In genomic region chr11:41201156-41201555, GRCh38 we compare ENCODE assay signal across 8 cellular contexts.
DNase-seq lines count a peak whose midpoint lies in the region; ATAC-seq and TF ChIP-seq lines count a peak whose summit lies in the region.

No MANE protein-coding gene starts in this region.

- no peak overlapping the region for H2BK120ac ChIP-seq in mesenchymal stem cell (ENCODE audit: low read depth, low read length)

- no peak overlapping the region for H2BK5ac ChIP-seq in mesenchymal stem cell (ENCODE audit: low read depth, low read length, poor library complexity, severe bottlenecking)

- CTCF ChIA-PET in A673 (lab: Charles Lee): interaction anchor here (0.6 to 1.6 kb wide), 10 partner anchors 11 to 1323 kb away, joined by 3 to 10 read pairs (median 6); no protein-coding TSS in a partner anchor

- WGBS in adrenal gland, 4 donors: 2 to 5% (median 4%) methylated on average over 5 of the region's 5 CpGs
- 3% methylated on average over 4 of the region's 5 CpGs for WGBS in mesenchymal stem cell

- H4K91ac ChIP-seq in mesenchymal stem cell (ENCODE audit: low read length): no peak overlapping the region

- H3K4me1 ChIP-seq in A673 (ENCODE audit: insufficient read depth, low read length, poor library complexity, severe bottlenecking) (no peaks in the 10 kb centered on the region), adrenal gland (replicated peaks in 1 of 2) (no peaks in the 10 kb centered on the region), mesenchymal stem cell (ENCODE audit: control insufficient read depth, insufficient read depth, low read depth, low read length) (no peaks in the 10 kb centered on the region)

- TF ChIP-seq POLR2A in adrenal gland (IDR thresholded peaks at IDR 0.05): no peak

- H3K4me2 ChIP-seq in mesenchymal stem cell (ENCODE audit: low read length, poor library complexity, severe bottlenecking): no peak overlapping the region

- H3K14ac ChIP-seq in mesenchymal stem cell (ENCODE audit: low read length in 2 of 2): no peak overlapping the region

- H3K79me1 ChIP-seq in mesenchymal stem cell (replicated peaks; ENCODE audit: low read length, poor library complexity, severe bottlenecking): no peaks in the 10 kb centered on the region

- peak; percentile 86 for DNase-seq in A673 (ENCODE audit: low spot score)
- peak; percentile 29 for DNase-seq in MV-4-11 (lab: John Stamatoyannopoulos, UW)
- DNase-seq in adrenal gland: peak; percentile 23 to 71 (median 52)
- DNase-seq in mesenchymal stem cell: peak; percentile 10
- no peak for DNase-seq in activated CD8-positive, alpha-beta memory T cell treated with anti-CD3 and anti-CD28 coated beads, Interleukin-2, amount 50 U/mL, for 48 hours
- DNase-seq in A172 (ENCODE audit: low spot score): no peak

- TF ChIP-seq CTCF in A673 (conservative IDR thresholded peaks at IDR 0.05; ENCODE audit: low read depth, low read length) (peak; percentile 90), GM12874 (IDR thresholded peaks at IDR 0.05; ENCODE audit: insufficient read depth, low read depth, low read length) (peak; percentile 38; the same call in 1 of the 2 replicates), adrenal gland (IDR thresholded peaks at IDR 0.05) (peak in 5 of 6 experiments; percentile 43 to 52 (median 52))

- no peak overlapping the region for H3K23ac ChIP-seq in mesenchymal stem cell (ENCODE audit: low read length in 2 of 2)

- no peak overlapping the region for H3K4ac ChIP-seq in mesenchymal stem cell (ENCODE audit: low read depth in 1 of 2, low read length in 2 of 2)

- H3K36me3 ChIP-seq in A673 (ENCODE audit: insufficient read depth, low read length, poor library complexity, severe bottlenecking) (no peaks in the 10 kb centered on the region), adrenal gland (replicated peaks in 1 of 2) (no peaks in the 10 kb centered on the region), mesenchymal stem cell (ENCODE audit: control insufficient read depth in 1 of 2, insufficient read depth in 2 of 2, low read depth in 1 of 2, low read length in 2 of 2) (no peaks in the 10 kb centered on the region)

- H3K18ac ChIP-seq in mesenchymal stem cell (ENCODE audit: low read depth in 1 of 2, low read length in 2 of 2): no peak overlapping the region

- H3K27ac ChIP-seq in A673 (ENCODE audit: low read depth, low read length, poor library complexity, severe bottlenecking): no peak overlapping the region
- H3K27ac ChIP-seq in adrenal gland: no peak overlapping the region
- no peak overlapping the region for H3K27ac ChIP-seq in mesenchymal stem cell (ENCODE audit: low read length, poor library complexity, severe bottlenecking)

- no peak overlapping the region for H2BK12ac ChIP-seq in mesenchymal stem cell (ENCODE audit: low read length in 2 of 2)

- H3K9me3 ChIP-seq in A673 (ENCODE audit: low read depth, low read length, poor library complexity, severe bottlenecking) (no peaks in the 10 kb centered on the region), adrenal gland (replicated peaks in 1 of 3) (no peaks in the 10 kb centered on the region), mesenchymal stem cell (ENCODE audit: control insufficient read depth, low read length) (no peaks in the 10 kb centered on the region)

- ATAC-seq in GM21447 (IDR thresholded peaks at IDR 0.05; ENCODE audit: unreplicated experiment): no peak

- no peaks in the 10 kb centered on the region for H3K27me3 ChIP-seq in A673 (replicated peaks; ENCODE audit: insufficient read depth, low read depth, low read length, poor library complexity)
- no peaks in the 10 kb centered on the region for H3K27me3 ChIP-seq in adrenal gland
- H3K27me3 ChIP-seq in mesenchymal stem cell (ENCODE audit: control insufficient read depth in 1 of 2, insufficient read depth in 1 of 2, low read length in 2 of 2): no peaks in the 10 kb centered on the region

- intact Hi-C loops in A673 (cut with micrococcal nuclease; ENCODE audit: unreplicated experiment) (loop anchor here (2.0 to 5.0 kb wide), 4 partner anchors 231 to 1070 kb away; no protein-coding TSS in a partner anchor), adrenal gland (cut with DNase I) (no loop called here)

- H2AK5ac ChIP-seq in mesenchymal stem cell (ENCODE audit: low read length, severe bottlenecking): no peak overlapping the region

- BruUV-seq in A673 (replicated peaks; lab: Mats Ljungman, UMichigan): no TSS peak

- H3K9ac ChIP-seq in mesenchymal stem cell (ENCODE audit: low read length): no peak overlapping the region

- H2AFZ ChIP-seq in mesenchymal stem cell (ENCODE audit: low read depth, low read length): no peak overlapping the region

- POLR2A ChIA-PET in A673 (lab: Charles Lee; ENCODE audit: low non-redundant PET): no interaction called here

- H4K8ac ChIP-seq in mesenchymal stem cell (ENCODE audit: low read length): no peak overlapping the region

- H2BK15ac ChIP-seq in mesenchymal stem cell (ENCODE audit: low read depth, poor library complexity, severe bottlenecking): no peak overlapping the region

- no peak overlapping the region for H3K4me3 ChIP-seq in A673 (ENCODE audit: low read depth, low read length, poor library complexity, severe bottlenecking)
- no peak overlapping the region for H3K4me3 ChIP-seq in adrenal gland
- no peak overlapping the region for H3K4me3 ChIP-seq in mesenchymal stem cell (ENCODE audit: insufficient read depth in 1 of 2, low read depth in 1 of 2, low read length in 2 of 2)

Comparison
In these comparisons a context has a peak if more than half of its experiments do, and no peak if none do; other contexts are left out.
1. DNase-seq: peak in A673 (single experiment), MV-4-11 (single experiment), adrenal gland (7 of 7) and mesenchymal stem cell (single experiment); none in activated CD8-positive, alpha-beta memory T cell treated with anti-CD3 and anti-CD28 coated beads, Interleukin-2, amount 50 U/mL, for 48 hours (single experiment) and A172 (single experiment).
2. CTCF ChIP-seq: peak in every context shown above with its lines; median percentile 90 in A673; 52 in adrenal gland; 38 in GM12874.